In genomic region chrX:20989361-20989760, GRCh38 we compare ENCODE assay signal across 17 cellular contexts.
"Had no signal": no experiment of that assay in that cellular context is flagged by ENCODE, and none has a peak within 500 bp of the region (broad histone marks: within the 10 kb centered on the region; RNA-seq: fewer than 3 reads in every experiment).

No MANE protein-coding gene starts in this region.

- H3K4me3 ChIP-seq: esophagus muscularis mucosa, gastrocnemius medialis, heart right ventricle, stomach, thoracic aorta, transverse colon had no signal

- DNase-seq: effector memory CD4-positive, alpha-beta T cell; gastrocnemius medialis; heart right ventricle; hypothalamus; kidney glomerular epithelial cell; mammary epithelial cell; naive thymus-derived CD4-positive, alpha-beta T cell; nephron progenitor cell; right cardiac atrium; small intestine; stimulated activated CD4-positive, alpha-beta T cell treated with anti-CD3 and anti-CD28 coated beads, Interleukin-12 subunit alpha, Interleukin-12 subunit beta, amount 100 ng/mL, for 4 hours; stimulated activated naive CD4-positive, alpha-beta T cell; stomach; substantia nigra; transverse colon had no signal

- ATAC-seq: gastrocnemius medialis; heart right ventricle; naive thymus-derived CD4-positive, alpha-beta T cell; right cardiac atrium had no signal
